23 cellular contexts compared by ENCODE assay signal in genomic region chr1:243528459-243529120, GRCh38.
"Had no signal": no experiment of that assay in that cellular context is flagged by ENCODE, and none has a peak within 500 bp of the region (broad histone marks: within the 10 kb centered on the region; RNA-seq: fewer than 3 reads in every experiment).

No MANE protein-coding gene starts in this region.

- H3K27me3 Mint-ChIP-seq: dendritic cell treated with granulocyte-macrophage colony-stimulating factor and Interleukin-4, amounts not matched to agents 40 ng/mL and 50 ng/mL, for 4 days; effector memory CD8-positive, alpha-beta T cell; memory B cell; progenitor cell of endocrine pancreas; stimulated activated naive B cell treated with anti-CD40 and anti-IgM and Interleukin-4, amounts not matched to agents 10 μg/mL and 1 μg/mL and 100 μg/mL, for 72 hours; stimulated activated naive CD8-positive, alpha-beta T cell treated with anti-CD3 and anti-CD28 coated beads, Interleukin-15, amount 100 ng/mL, for 72 hours had no signal

- H3K4me1 Mint-ChIP-seq: nephron had no signal

- H3K9me3 ChIP-seq: esophagus muscularis mucosa, gastrocnemius medialis, pancreas, testis, tibial nerve, upper lobe of right lung, vagina had no signal

- H3K9me3 Mint-ChIP-seq: effector memory CD8-positive, alpha-beta T cell; nephron had no signal

- H3K27me3 ChIP-seq: esophagus muscularis mucosa, gastrocnemius medialis, pancreas, testis, tibial nerve, upper lobe of right lung, vagina had no signal

- H3K27ac Mint-ChIP-seq: dendritic cell treated with granulocyte-macrophage colony-stimulating factor and Interleukin-4, amounts not matched to agents 40 ng/mL and 50 ng/mL, for 4 days; mesothelial cell of epicardium; nephron; progenitor cell of endocrine pancreas; stimulated activated naive B cell treated with anti-CD40 and anti-IgM and Interleukin-4, amounts not matched to agents 10 μg/mL and 1 μg/mL and 100 μg/mL, for 72 hours; stimulated activated naive CD8-positive, alpha-beta T cell treated with anti-CD3 and anti-CD28 coated beads, Interleukin-15, amount 100 ng/mL, for 72 hours had no signal

- H3K27ac ChIP-seq: epithelial cell of prostate, esophagus muscularis mucosa, gastrocnemius medialis, pancreas, testis, tibial nerve, upper lobe of right lung, vagina had no signal

- DNase-seq: effector memory CD8-positive, alpha-beta T cell; gastrocnemius medialis; islet precursor cell; occipital lobe; pancreas; right cardiac atrium; small intestine; stimulated activated CD4-positive, alpha-beta T cell treated with anti-CD3 and anti-CD28 coated beads, Interleukin-12 subunit alpha, Interleukin-12 subunit beta, amount 100 ng/mL, for 4 hours; stimulated activated CD4-positive, alpha-beta T cell treated with anti-CD3 and anti-CD28 coated beads, Interleukin-4, amount 100 ng/mL, for 1 hour; stimulated activated naive B cell treated with anti-CD40 and anti-IgM and Interleukin-4, amounts not matched to agents 10 μg/mL and 1 μg/mL and 100 μg/mL, for 72 hours; stimulated activated naive CD8-positive, alpha-beta T cell treated with anti-CD3 and anti-CD28 coated beads, Interleukin-15, amount 100 ng/mL, for 72 hours; testis; upper lobe of right lung had no signal

- ATAC-seq: effector memory CD8-positive, alpha-beta T cell; gastrocnemius medialis; left lobe of liver; pancreas; right cardiac atrium; stimulated activated naive B cell treated with anti-CD40 and anti-IgM and Interleukin-4, amounts not matched to agents 10 μg/mL and 1 μg/mL and 100 μg/mL, for 72 hours; stimulated activated naive CD8-positive, alpha-beta T cell treated with anti-CD3 and anti-CD28 coated beads, Interleukin-15, amount 100 ng/mL, for 72 hours; upper lobe of right lung had no signal

- H3K4me3 Mint-ChIP-seq: dendritic cell treated with granulocyte-macrophage colony-stimulating factor and Interleukin-4, amounts not matched to agents 40 ng/mL and 50 ng/mL, for 4 days; effector memory CD8-positive, alpha-beta T cell; memory B cell; mesothelial cell of epicardium; nephron; stimulated activated naive B cell treated with anti-CD40 and anti-IgM and Interleukin-4, amounts not matched to agents 10 μg/mL and 1 μg/mL and 100 μg/mL, for 72 hours; stimulated activated naive CD8-positive, alpha-beta T cell treated with anti-CD3 and anti-CD28 coated beads, Interleukin-15, amount 100 ng/mL, for 72 hours had no signal
